9 cellular contexts compared by ENCODE assay signal in genomic region chr11:133951484-133952198, GRCh38. TPM values are rescaled to one million over a fixed set of nuclear protein-coding genes. Genes with fewer than 3 reads are reported as not detected.
DNase-seq lines count a peak whose midpoint lies in the region; ATAC-seq and TF ChIP-seq lines count a peak whose summit lies in the region.
"Had no signal": no experiment of that assay in that cellular context is flagged by ENCODE, and none has a peak within 500 bp of the region (broad histone marks: within the 10 kb centered on the region; RNA-seq: fewer than 3 reads in every experiment).

No MANE protein-coding gene starts in this region.

- no TSS peak for BruUV-seq in mammary epithelial cell (replicated peaks; lab: Mats Ljungman, UMichigan)

- no peaks in the 10 kb centered on the region for H3K36me3 ChIP-seq in mammary epithelial cell (ENCODE audit: insufficient read depth, low read length)
- no peaks in the 10 kb centered on the region for H3K36me3 ChIP-seq in mesendoderm (ENCODE audit: control insufficient read depth, insufficient read depth, low read length)

- in situ Hi-C loops in mammary epithelial cell (cut with MboI; ENCODE audit: low sequenced_read_pairs in 2 of 2), result loop anchor here in 1 of 2 donors (10.0 kb wide), 1 partner anchor 93 kb away; no protein-coding TSS in a partner anchor

- H3K4ac ChIP-seq in mesendoderm (ENCODE audit: low read depth, low read length), result peak overlapping the region; percentile 26

- peaks cover 7% of the 10 kb centered on the region for H3K79me1 ChIP-seq in mesendoderm (ENCODE audit: low read length)

- H2AK5ac ChIP-seq in mesendoderm (ENCODE audit: low read length), result no peak overlapping the region

- H4K8ac ChIP-seq in mesendoderm (ENCODE audit: low read depth, low read length), result no peak overlapping the region

- no peak overlapping the region for H3K9ac ChIP-seq in mammary epithelial cell (ENCODE audit: insufficient read depth, low read length)
- H3K9ac ChIP-seq in mesendoderm (ENCODE audit: low read length), result peak overlapping the region; percentile 75

- H3K56ac ChIP-seq in mesendoderm (ENCODE audit: low read length), result peak overlapping the region; percentile 89

- H3K79me2 ChIP-seq in mammary epithelial cell (ENCODE audit: insufficient read depth, low read length), result no peaks in the 10 kb centered on the region
- H3K79me2 ChIP-seq in mesendoderm (ENCODE audit: control insufficient read depth, insufficient read depth, low read length), result peaks cover 12% of the 10 kb centered on the region

- CTCF ChIA-PET in mammary epithelial cell (lab: Charles Lee; ENCODE audit: low non-redundant PET), result no interaction called here
- CTCF ChIA-PET in activated CD4-positive, alpha-beta T cell treated with anti-CD3 and anti-CD28 coated beads for 36 hours (lab: Charles Lee), result interaction anchor here (0.5 kb wide), 1 partner anchor 300 kb away, joined by 3 read pairs; no protein-coding TSS in a partner anchor

- H3K27me3 Mint-ChIP-seq in activated CD4-positive, alpha-beta T cell treated with anti-CD3 and anti-CD28 coated beads for 36 hours, result no peaks in the 10 kb centered on the region

- H4K20me1 ChIP-seq in mammary epithelial cell (ENCODE audit: insufficient read depth, low read length), result no peaks in the 10 kb centered on the region

- H3K4me1 Mint-ChIP-seq in activated CD4-positive, alpha-beta T cell treated with anti-CD3 and anti-CD28 coated beads for 36 hours, result peaks cover 67% of the 10 kb centered on the region

- H2AFZ ChIP-seq in mammary epithelial cell (ENCODE audit: low read depth, low read length), result peak overlapping the region; percentile 60

- DNase-seq in AG08395 (ENCODE audit: low spot score) (peak; percentile 80), NCI-H1417 (lab: John Stamatoyannopoulos, UW) (peak; percentile 78 to 93 (median 83)), mammary epithelial cell (no peak), mesendoderm (peak; percentile 72), globus pallidus (ENCODE audit: low spot score) (no peak), inferior parietal cortex (ENCODE audit: extremely low spot score) (no peak)
- DNase-seq in activated CD4-positive, alpha-beta T cell treated with anti-CD3 and anti-CD28 coated beads for 36 hours, result no peak
- DNase-seq: Caco-2 had no signal

- H3K4me2 ChIP-seq in mammary epithelial cell (ENCODE audit: insufficient read depth, low read depth, low read length) (peak overlapping the region; percentile 67), mesendoderm (ENCODE audit: low read length) (peak overlapping the region; percentile 69)

- H2BK15ac ChIP-seq in mesendoderm (replicated peaks; ENCODE audit: low read depth), result no peak overlapping the region

- H4K5ac ChIP-seq in mesendoderm (ENCODE audit: low read length), result no peak overlapping the region

- peak overlapping the region in 1 of 3 experiments; percentile 4 for H3K4me3 ChIP-seq in mammary epithelial cell (replicated peaks in 1 of 3; ENCODE audit: insufficient read depth in 1 of 3, low read depth in 2 of 3, low read length in 3 of 3)
- no peak overlapping the region for H3K4me3 ChIP-seq in mesendoderm (ENCODE audit: low read length)

- H3K27ac ChIP-seq in mammary epithelial cell (ENCODE audit: insufficient read depth, low read depth, low read length) (no peak overlapping the region), mesendoderm (ENCODE audit: low read depth, low read length) (peak overlapping the region; percentile 61)

- no peaks in the 10 kb centered on the region for H3K9me3 ChIP-seq in mammary epithelial cell (replicated peaks; ENCODE audit: insufficient read depth, low read length)
- H3K9me3 ChIP-seq: Caco-2 had no signal

- dilution Hi-C loops in mammary epithelial cell (cut with HindIII; ENCODE audit: low sequenced_read_pairs), result no loop called here

- peak overlapping the region; percentile 95 for H3K23ac ChIP-seq in mesendoderm (ENCODE audit: low read length)

- TF ChIP-seq CTCF in mammary epithelial cell (conservative IDR thresholded peaks at IDR 0.05 in 1 of 2, IDR thresholded peaks at IDR 0.05 in 1 of 2; ENCODE audit: extremely low read depth in 1 of 2, insufficient read depth in 1 of 2, low read depth in 1 of 2, low read length in 2 of 2), result no peak

- H3K18ac ChIP-seq in mesendoderm (ENCODE audit: low read length), result peak overlapping the region; percentile 5

- no peak overlapping the region for H3K27ac Mint-ChIP-seq in activated CD4-positive, alpha-beta T cell treated with anti-CD3 and anti-CD28 coated beads for 36 hours

- peaks cover 18% of the 10 kb centered on the region for H3K36me3 Mint-ChIP-seq in activated CD4-positive, alpha-beta T cell treated with anti-CD3 and anti-CD28 coated beads for 36 hours (ENCODE audit: low read depth)

- POLR2A ChIA-PET in activated CD4-positive, alpha-beta T cell treated with anti-CD3 and anti-CD28 coated beads for 36 hours (lab: Charles Lee), result no interaction called here

- H3K4me3 Mint-ChIP-seq in activated CD4-positive, alpha-beta T cell treated with anti-CD3 and anti-CD28 coated beads for 36 hours, result no peak overlapping the region

- H3K9me3 Mint-ChIP-seq in activated CD4-positive, alpha-beta T cell treated with anti-CD3 and anti-CD28 coated beads for 36 hours (ENCODE audit: low read depth), result no peaks in the 10 kb centered on the region

- peaks cover 13% of the 10 kb centered on the region for H3K27me3 ChIP-seq in mammary epithelial cell (ENCODE audit: insufficient read depth, low read length)
- peaks cover 9% of the 10 kb centered on the region for H3K27me3 ChIP-seq in mesendoderm (ENCODE audit: insufficient read depth, low read length, poor library complexity)

- H2BK5ac ChIP-seq in mesendoderm (ENCODE audit: low read length), result peak overlapping the region; percentile 66

- intact Hi-C loops in mammary epithelial cell (cut with micrococcal nuclease), result no loop called here
- intact Hi-C loops in activated CD4-positive, alpha-beta T cell treated with anti-CD3 and anti-CD28 coated beads for 36 hours (cut with DNase I, micrococcal nuclease), result no loop called here

- H3K4me1 ChIP-seq in mammary epithelial cell (ENCODE audit: insufficient read depth, low read length), result peaks cover 17% of the 10 kb centered on the region
- peaks cover 26% of the 10 kb centered on the region for H3K4me1 ChIP-seq in mesendoderm (ENCODE audit: control insufficient read depth, low read depth, low read length)
- H3K4me1 ChIP-seq: Caco-2 had no signal

- ATAC-seq in GM18868 (IDR thresholded peaks at IDR 0.05; ENCODE audit: unreplicated experiment), result no peak
- ATAC-seq in activated CD4-positive, alpha-beta T cell treated with anti-CD3 and anti-CD28 coated beads for 36 hours, result no peak

- 9% methylated on average over 22 of the region's 25 CpGs for WGBS in mammary epithelial cell (ENCODE audit: low coverage, missing lambda C conversion rate)
- WGBS in mesendoderm (ENCODE audit: extremely low coverage, insufficient coverage, low lambda C conversion rate), result no CpG with 5 or more reads among the region's 25 CpGs

- H2BK120ac ChIP-seq in mesendoderm (ENCODE audit: low read depth, low read length), result no peak overlapping the region

RNA-seq across cellular contexts. Expression of gene IGSF9B, which starts 5.1 kb away (rescaled TPM):
- 1 to 10 TPM in 1 of 2 donors, under 1 TPM in 1; 0.33 to 1.2 TPM for total RNA-seq in mammary epithelial cell
- polyA plus RNA-seq in mammary epithelial cell, result 1.1 TPM
- 26.3 TPM for polyA minus RNA-seq in mammary epithelial cell
- 8.4 TPM for polyA plus RNA-seq in mesendoderm (2013, experiment 1 of 2)
- 7.0 TPM for polyA plus RNA-seq in mesendoderm (2013, experiment 2 of 2)
- total RNA-seq in activated CD4-positive, alpha-beta T cell treated with anti-CD3 and anti-CD28 coated beads for 36 hours, result 10 to 100 TPM; 79.0 to 84.2 TPM

Comparison
In these comparisons a context has a peak if more than half of its experiments do, and no peak if none do; other contexts are left out.
1. DNase-seq: peak in AG08395 (single experiment), NCI-H1417 (3 of 3) and mesendoderm (single experiment); none in mammary epithelial cell (single experiment), globus pallidus (single experiment), activated CD4-positive, alpha-beta T cell treated with anti-CD3 and anti-CD28 coated beads for 36 hours (single experiment) and inferior parietal cortex (single experiment).
2. RNA of gene IGSF9B, which starts 5.1 kb away (total RNA-seq): 79.0 to 84.2 TPM in activated CD4-positive, alpha-beta T cell treated with anti-CD3 and anti-CD28 coated beads for 36 hours; 0.33 to 1.2 TPM in mammary epithelial cell; every median in the first group is over 10 times any median in the second.